13 cellular contexts compared by ENCODE assay signal in the genomic region with DNA sequence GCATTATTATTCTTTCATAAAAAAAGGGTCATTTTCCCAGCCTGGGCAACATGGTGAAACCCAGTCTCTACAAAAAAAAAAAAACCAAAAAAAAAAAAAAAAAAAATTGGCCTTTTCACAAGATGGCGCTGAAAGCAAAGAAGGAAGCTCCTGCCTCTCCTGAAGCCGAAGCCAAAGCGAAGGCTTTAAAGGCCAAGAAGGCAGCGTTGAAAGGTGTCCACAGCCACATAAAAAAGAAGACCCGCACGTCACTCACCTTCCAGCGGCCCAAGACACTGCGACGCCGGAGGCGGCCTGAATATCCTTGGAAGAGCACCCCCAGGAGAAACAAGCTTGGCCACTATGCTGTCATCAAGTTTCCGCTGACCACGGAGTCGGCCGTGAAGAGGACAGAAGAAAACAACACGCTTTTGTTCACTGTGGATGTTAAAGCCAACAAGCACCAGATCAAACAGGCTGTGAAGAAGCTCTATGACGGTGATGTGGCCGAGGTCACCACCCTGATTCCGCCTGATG. TPM values are rescaled to one million over a fixed set of nuclear protein-coding genes. Genes with fewer than 3 reads are reported as not detected.
A peak's percentile ranks its signal among the peaks of the same experiment; 100 is the strongest.
DNase-seq lines count a peak whose midpoint lies in the region; ATAC-seq and TF ChIP-seq lines count a peak whose summit lies in the region.
"Had no signal": no experiment of that assay in that cellular context is flagged by ENCODE, and none has a peak within 500 bp of the region (broad histone marks: within the 10 kb centered on the region; RNA-seq: fewer than 3 reads in every experiment).

No MANE protein-coding gene starts in this region.

- H3K4me3 Mint-ChIP-seq in GM23338: no peak overlapping the region
- H3K4me3 Mint-ChIP-seq in natural killer cell treated with Interleukin-12 subunit alpha and Interleukin-12 subunit beta and Interleukin-15 and Interleukin-18, amount 100 ng/mL, for 72 hours: no peak overlapping the region

- in situ Hi-C loops in SK-MEL-5 (cut with HindIII; ENCODE audit: low pct_unique_long_range_greater_than_20kb, low sequenced_read_pairs): no loop called here

- no peak overlapping the region for H3K27ac ChIP-seq in GM23338 (ENCODE audit: low read depth)
- peak overlapping the region; percentile 55 for H3K27ac ChIP-seq in rectal smooth muscle tissue (ENCODE audit: low read depth, low read length)

- peaks cover 42% of the 10 kb centered on the region for H3K4me1 Mint-ChIP-seq in GM23338
- H3K4me1 Mint-ChIP-seq in natural killer cell treated with Interleukin-12 subunit alpha and Interleukin-12 subunit beta and Interleukin-15 and Interleukin-18, amount 100 ng/mL, for 72 hours (ENCODE audit: low read depth in 2 of 2): peaks cover 9 to 11% of the 10 kb centered on the region in 2 donors

- H3K9me3 Mint-ChIP-seq in GM23338: peaks cover 1% of the 10 kb centered on the region; the same call in 2 of the 3 replicates
- H3K9me3 Mint-ChIP-seq in natural killer cell treated with Interleukin-12 subunit alpha and Interleukin-12 subunit beta and Interleukin-15 and Interleukin-18, amount 100 ng/mL, for 72 hours: no peaks in the 10 kb centered on the region

- H4K20me1 ChIP-seq in GM23338 (replicated peaks; ENCODE audit: insufficient read depth): no peaks in the 10 kb centered on the region

- H3K9me2 ChIP-seq in GM23338 (ENCODE audit: insufficient read depth): no peaks in the 10 kb centered on the region

- H3K36me3 ChIP-seq in GM23338 (ENCODE audit: insufficient read depth) (no peaks in the 10 kb centered on the region), rectal smooth muscle tissue (ENCODE audit: control insufficient read depth, insufficient read depth, low read length) (no peaks in the 10 kb centered on the region)

- H3K36me3 Mint-ChIP-seq in GM23338 (ENCODE audit: low read depth): peaks cover 9% of the 10 kb centered on the region; the same call in 1 of the 3 replicates
- H3K36me3 Mint-ChIP-seq in natural killer cell treated with Interleukin-12 subunit alpha and Interleukin-12 subunit beta and Interleukin-15 and Interleukin-18, amount 100 ng/mL, for 72 hours: no peaks in the 10 kb centered on the region

- H3K27ac Mint-ChIP-seq in GM23338: no peak overlapping the region; the same call in 1 of the 2 replicates
- H3K27ac Mint-ChIP-seq in natural killer cell treated with Interleukin-12 subunit alpha and Interleukin-12 subunit beta and Interleukin-15 and Interleukin-18, amount 100 ng/mL, for 72 hours: no peak overlapping the region

- intact Hi-C loops in head of caudate nucleus (cut with DNase I): no loop called here

- H3F3A ChIP-seq in GM23338 (replicated peaks; ENCODE audit: low read depth): peaks cover 32% of the 10 kb centered on the region

- H3K27me3 Mint-ChIP-seq in GM23338 (ENCODE audit: insufficient read depth, low read depth, poor library complexity): peaks cover 43% of the 10 kb centered on the region
- H3K27me3 Mint-ChIP-seq in natural killer cell treated with Interleukin-12 subunit alpha and Interleukin-12 subunit beta and Interleukin-15 and Interleukin-18, amount 100 ng/mL, for 72 hours: peaks cover 0 to 4% of the 10 kb centered on the region in 2 donors

- H3K4me3 ChIP-seq in GM23338 (no peak overlapping the region), rectal smooth muscle tissue (ENCODE audit: low read length) (no peak overlapping the region)

- ATAC-seq in GM23338 (no peak), HG03520 (IDR thresholded peaks at IDR 0.05; ENCODE audit: unreplicated experiment) (no peak), GM19463 (IDR thresholded peaks at IDR 0.05; ENCODE audit: unreplicated experiment) (no peak)
- no peak for ATAC-seq in natural killer cell treated with Interleukin-12 subunit alpha and Interleukin-12 subunit beta and Interleukin-15 and Interleukin-18, amount 100 ng/mL, for 72 hours
- ATAC-seq: left colon had no signal

- H3K27me3 ChIP-seq in GM23338 (ENCODE audit: insufficient read depth) (no peaks in the 10 kb centered on the region), rectal smooth muscle tissue (ENCODE audit: control insufficient read depth, insufficient read depth, low read length) (no peaks in the 10 kb centered on the region)

- TF ChIP-seq CTCF in GM23338 (conservative IDR thresholded peaks at IDR 0.05; ENCODE audit: low read depth in 2 of 2): peak; percentile 21 to 42; a peak in 3 of 4 replicates

- H3K9ac ChIP-seq in rectal smooth muscle tissue (ENCODE audit: low read length): no peak overlapping the region

- DNase-seq in GM23338 (ENCODE audit: low spot score): no peak
- DNase-seq in SK-MEL-5 (ENCODE audit: low read depth, low spot score): peak; percentile 96
- DNase-seq in head of caudate nucleus: peak in 25 of 42 donors; percentile 32 to 76 (median 53)
- no peak for DNase-seq in kidney tubule cell (ENCODE audit: low spot score)
- no peak for DNase-seq in natural killer cell treated with Interleukin-12 subunit alpha and Interleukin-12 subunit beta and Interleukin-15 and Interleukin-18, amount 100 ng/mL, for 72 hours (ENCODE audit: low spot score)
- DNase-seq: DMS79 treated with DMSO at 0.1 percent for 48 hours; left colon; NCI-H69; stimulated activated CD4-positive, alpha-beta T cell treated with anti-CD3 and anti-CD28 coated beads, Interleukin-15, amount 100 ng/mL, for 24 hours; T-helper 9 cell had no signal

- no peak overlapping the region for H2AFZ ChIP-seq in GM23338

- H3K4me2 ChIP-seq in GM23338: peak overlapping the region; percentile 35; the same call in 1 of the 2 replicates

- H3K4me1 ChIP-seq in GM23338 (ENCODE audit: insufficient read depth) (peaks cover 35% of the 10 kb centered on the region), rectal smooth muscle tissue (ENCODE audit: control insufficient read depth, insufficient read depth, low read length) (peaks cover 5% of the 10 kb centered on the region)

- H3K79me2 ChIP-seq in GM23338 (replicated peaks; ENCODE audit: insufficient read depth): no peaks in the 10 kb centered on the region

TF ChIP-seq in GM23338, 12 proteins besides CTCF, POLR2A, EP300 and RAD21 (continues in another document):
- TF ChIP-seq EZH2 (IDR thresholded peaks at IDR 0.05; ENCODE audit: low read depth, unreplicated experiment): no peak
- TF ChIP-seq CREB1 (CRISPR knock-in tag; IDR thresholded peaks at IDR 0.05; ENCODE audit: low read depth): no peak
- TF ChIP-seq ZNF114 (CRISPR knock-in tag; IDR thresholded peaks at IDR 0.05): no peak
- TF ChIP-seq, protein P1, sequence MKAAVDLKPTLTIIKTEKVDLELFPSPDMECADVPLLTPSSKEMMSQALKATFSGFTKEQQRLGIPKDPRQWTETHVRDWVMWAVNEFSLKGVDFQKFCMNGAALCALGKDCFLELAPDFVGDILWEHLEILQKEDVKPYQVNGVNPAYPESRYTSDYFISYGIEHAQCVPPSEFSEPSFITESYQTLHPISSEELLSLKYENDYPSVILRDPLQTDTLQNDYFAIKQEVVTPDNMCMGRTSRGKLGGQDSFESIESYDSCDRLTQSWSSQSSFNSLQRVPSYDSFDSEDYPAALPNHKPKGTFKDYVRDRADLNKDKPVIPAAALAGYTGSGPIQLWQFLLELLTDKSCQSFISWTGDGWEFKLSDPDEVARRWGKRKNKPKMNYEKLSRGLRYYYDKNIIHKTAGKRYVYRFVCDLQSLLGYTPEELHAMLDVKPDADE (IDR thresholded peaks at IDR 0.05): no peak
- no peak for TF ChIP-seq EZH2phosphoT487 (IDR thresholded peaks at IDR 0.05; ENCODE audit: unreplicated experiment)

RNA-seq across cellular contexts. Expression of a gene that starts 4.9 kb away (rescaled TPM):
- total RNA-seq in GM23338 (2014; rRNA removed; shearing (Covaris generic)): 98.7 and 112 TPM in 2 replicates
- 25.1 and 29.5 TPM in 2 replicates for polyA plus RNA-seq in GM23338 (2016; fragmentation: Nextera tagmentation; extraction: Ambion mirVana)
- 88.5 and 94.0 TPM in 2 replicates for total RNA-seq in SK-MEL-5 (2014; rRNA removed; shearing (Covaris generic))
- 159 and 173 TPM in 2 replicates for polyA plus RNA-seq in SK-MEL-5 (2015; cell fraction: cytosol; rRNA removed)
- polyA plus RNA-seq in SK-MEL-5 (2015; cell fraction: nucleus; rRNA removed): 196 and 261 TPM in 2 replicates
- 10 to 100 TPM; 39.4 to 46.8 TPM for total RNA-seq in natural killer cell treated with Interleukin-12 subunit alpha and Interleukin-12 subunit beta and Interleukin-15 and Interleukin-18, amount 100 ng/mL, for 72 hours

RNA-seq across cellular contexts. Expression of a gene that starts 10.3 kb away (rescaled TPM):
- 228 and 249 TPM in 2 replicates for total RNA-seq in GM23338 (2014; rRNA removed; shearing (Covaris generic))
- polyA plus RNA-seq in GM23338 (2016; fragmentation: Nextera tagmentation; extraction: Ambion mirVana): 511 and 521 TPM in 2 replicates
- 176 and 197 TPM in 2 replicates for total RNA-seq in SK-MEL-5 (2014; rRNA removed; shearing (Covaris generic))
- polyA plus RNA-seq in SK-MEL-5 (2015; cell fraction: cytosol; rRNA removed): 298 and 308 TPM in 2 replicates
- 119 and 120 TPM in 2 replicates for polyA plus RNA-seq in SK-MEL-5 (2015; cell fraction: nucleus; rRNA removed)
- 1 to 10 TPM; 2.7 to 9.1 TPM for total RNA-seq in natural killer cell treated with Interleukin-12 subunit alpha and Interleukin-12 subunit beta and Interleukin-15 and Interleukin-18, amount 100 ng/mL, for 72 hours

RNA-seq across cellular contexts. Expression of a gene that starts 15.0 kb away (rescaled TPM):
- 17.9 and 26.9 TPM in 2 replicates for total RNA-seq in GM23338 (2014; rRNA removed; shearing (Covaris generic))
- polyA plus RNA-seq in GM23338 (2016; fragmentation: Nextera tagmentation; extraction: Ambion mirVana): 19.0 and 20.3 TPM in 2 replicates
- total RNA-seq in SK-MEL-5 (2014; rRNA removed; shearing (Covaris generic)): 11.9 and 12.5 TPM in 2 replicates
- polyA plus RNA-seq in SK-MEL-5 (2015; cell fraction: cytosol; rRNA removed): 35.3 and 36.5 TPM in 2 replicates
- 106 and 140 TPM in 2 replicates for polyA plus RNA-seq in SK-MEL-5 (2015; cell fraction: nucleus; rRNA removed)
- total RNA-seq in natural killer cell treated with Interleukin-12 subunit alpha and Interleukin-12 subunit beta and Interleukin-15 and Interleukin-18, amount 100 ng/mL, for 72 hours: 10 to 100 TPM in 1 of 2 donors, 1 to 10 TPM in 1; 4.5 to 28.6 TPM

RNA-seq across cellular contexts. Expression of a gene that starts 16.4 kb away (rescaled TPM):
- 115 and 169 TPM in 2 replicates for total RNA-seq in GM23338 (2014; rRNA removed; shearing (Covaris generic))
- polyA plus RNA-seq in GM23338 (2016; fragmentation: Nextera tagmentation; extraction: Ambion mirVana): 129 and 135 TPM in 2 replicates
- total RNA-seq in SK-MEL-5 (2014; rRNA removed; shearing (Covaris generic)): 78.0 and 105 TPM in 2 replicates
- 129 and 134 TPM in 2 replicates for polyA plus RNA-seq in SK-MEL-5 (2015; cell fraction: cytosol; rRNA removed)
- polyA plus RNA-seq in SK-MEL-5 (2015; cell fraction: nucleus; rRNA removed): 63.9 and 72.4 TPM in 2 replicates
- total RNA-seq in natural killer cell treated with Interleukin-12 subunit alpha and Interleukin-12 subunit beta and Interleukin-15 and Interleukin-18, amount 100 ng/mL, for 72 hours: 10 to 100 TPM; 80.6 to 98.6 TPM

RNA-seq across cellular contexts. Expression of a gene that starts 34.2 kb away (rescaled TPM):
- 50.6 and 54.5 TPM in 2 replicates for total RNA-seq in GM23338 (2014; rRNA removed; shearing (Covaris generic))
- polyA plus RNA-seq in GM23338 (2016; fragmentation: Nextera tagmentation; extraction: Ambion mirVana): 14.3 and 15.0 TPM in 2 replicates
- total RNA-seq in SK-MEL-5 (2014; rRNA removed; shearing (Covaris generic)): 20.6 and 22.6 TPM in 2 replicates
- 29.1 and 41.3 TPM in 2 replicates for polyA plus RNA-seq in SK-MEL-5 (2015; cell fraction: cytosol; rRNA removed)
- 15.9 and 22.9 TPM in 2 replicates for polyA plus RNA-seq in SK-MEL-5 (2015; cell fraction: nucleus; rRNA removed)
- 10 to 100 TPM; 20.1 to 29.1 TPM for total RNA-seq in natural killer cell treated with Interleukin-12 subunit alpha and Interleukin-12 subunit beta and Interleukin-15 and Interleukin-18, amount 100 ng/mL, for 72 hours

Comparison
In these comparisons a context has a peak if more than half of its experiments do, and no peak if none do; other contexts are left out.
1. DNase-seq: peak in SK-MEL-5 (single experiment) and head of caudate nucleus (25 of 42); none in GM23338 (single experiment), kidney tubule cell (single experiment) and natural killer cell treated with Interleukin-12 subunit alpha and Interleukin-12 subunit beta and Interleukin-15 and Interleukin-18, amount 100 ng/mL, for 72 hours (single experiment).
2. RNA of a gene that starts 10.3 kb away (total RNA-seq): 228 to 249 TPM in GM23338 and 176 to 197 TPM in SK-MEL-5; 2.7 to 9.1 TPM in natural killer cell treated with Interleukin-12 subunit alpha and Interleukin-12 subunit beta and Interleukin-15 and Interleukin-18, amount 100 ng/mL, for 72 hours; every median in the first group is over 10 times any median in the second.